Comparison of ENCODE assay signal across 10 cellular contexts in genomic region chr2:242020196-242021004, GRCh38.
DNase-seq lines count a peak whose midpoint lies in the region; ATAC-seq lines count a peak whose summit lies in the region.
"Had no signal": no experiment of that assay in that cellular context is flagged by ENCODE, and none has a peak within 500 bp of the region (broad histone marks: within the 10 kb centered on the region; RNA-seq: fewer than 3 reads in every experiment).

No MANE protein-coding gene starts in this region.

- peaks cover 15% of the 10 kb centered on the region for H3K4me1 Mint-ChIP-seq in stimulated activated effector memory CD8-positive, alpha-beta T cell treated with anti-CD3 and anti-CD28 coated beads, Interleukin-12 subunit alpha, Interleukin-12 subunit beta, amount 100 ng/mL, for 72 hours

- no peaks in the 10 kb centered on the region for H3K9me3 Mint-ChIP-seq in stimulated activated effector memory CD8-positive, alpha-beta T cell treated with anti-CD3 and anti-CD28 coated beads, Interleukin-12 subunit alpha, Interleukin-12 subunit beta, amount 100 ng/mL, for 72 hours

- DNase-seq in DMS53 (lab: John Stamatoyannopoulos, UW) (peak; percentile 37), DMS53 treated with DMSO at 0.1 percent for 48 hours (lab: John Stamatoyannopoulos, UW; ENCODE audit: unreplicated experiment) (no peak), NCI-H748 treated with DMSO at 0.1 percent for 48 hours (lab: John Stamatoyannopoulos, UW) (peak; percentile 17), foreskin melanocyte (peak; percentile 32), GM03348 (ENCODE audit: low spot score) (no peak), NCI-H510A (lab: John Stamatoyannopoulos, UW) (no peak), ureter (ENCODE audit: low spot score) (no peak)
- no peak for DNase-seq in stimulated activated effector memory CD8-positive, alpha-beta T cell treated with anti-CD3 and anti-CD28 coated beads, Interleukin-12 subunit alpha, Interleukin-12 subunit beta, amount 100 ng/mL, for 72 hours (ENCODE audit: low spot score in 2 of 2)
- DNase-seq: central memory CD4-positive, alpha-beta T cell; hippocampal formation had no signal

- H3K27ac Mint-ChIP-seq in stimulated activated effector memory CD8-positive, alpha-beta T cell treated with anti-CD3 and anti-CD28 coated beads, Interleukin-12 subunit alpha, Interleukin-12 subunit beta, amount 100 ng/mL, for 72 hours = peak overlapping the region; percentile 56

- H3K4me3 Mint-ChIP-seq in stimulated activated effector memory CD8-positive, alpha-beta T cell treated with anti-CD3 and anti-CD28 coated beads, Interleukin-12 subunit alpha, Interleukin-12 subunit beta, amount 100 ng/mL, for 72 hours = no peak overlapping the region

- no peak for ATAC-seq in stimulated activated effector memory CD8-positive, alpha-beta T cell treated with anti-CD3 and anti-CD28 coated beads, Interleukin-12 subunit alpha, Interleukin-12 subunit beta, amount 100 ng/mL, for 72 hours

- no peaks in the 10 kb centered on the region for H3K36me3 Mint-ChIP-seq in stimulated activated effector memory CD8-positive, alpha-beta T cell treated with anti-CD3 and anti-CD28 coated beads, Interleukin-12 subunit alpha, Interleukin-12 subunit beta, amount 100 ng/mL, for 72 hours

Comparison
In these comparisons a context has a peak if more than half of its experiments do, and no peak if none do; other contexts are left out.
1. DNase-seq: peak in DMS53 (single experiment), NCI-H748 treated with DMSO at 0.1 percent for 48 hours (single experiment) and foreskin melanocyte (single experiment); none in DMS53 treated with DMSO at 0.1 percent for 48 hours (single experiment), stimulated activated effector memory CD8-positive, alpha-beta T cell treated with anti-CD3 and anti-CD28 coated beads, Interleukin-12 subunit alpha, Interleukin-12 subunit beta, amount 100 ng/mL, for 72 hours (0 of 2), GM03348 (single experiment), NCI-H510A (single experiment) and ureter (single experiment).